Comparison of ENCODE assay signal across 12 cellular contexts in genomic region chr1:31843506-31843905, GRCh38. TPM values are rescaled to one million over a fixed set of nuclear protein-coding genes. Genes with fewer than 3 reads are reported as not detected.
DNase-seq lines count a peak whose midpoint lies in the region; TF ChIP-seq lines count a peak whose summit lies in the region.
"Had no signal": no experiment of that assay in that cellular context is flagged by ENCODE, and none has a peak within 500 bp of the region (broad histone marks: within the 10 kb centered on the region; RNA-seq: fewer than 3 reads in every experiment).

No MANE protein-coding gene starts in this region.

- no peak for TF ChIP-seq CTCF in AG04449 (IDR thresholded peaks at IDR 0.05; ENCODE audit: insufficient read depth, low read length, missing control alignments)

- H3K4me3 ChIP-seq in AG04449 (ENCODE audit: low read depth, low read length): no peak overlapping the region

- H3K27me3 Mint-ChIP-seq in immature natural killer cell (ENCODE audit: low read depth in 3 of 3): peaks cover 0 to 3% (median 0%) of the 10 kb centered on the region in 3 donors
- H3K27me3 Mint-ChIP-seq: activated T-cell treated with anti-CD3 and anti-CD28 coated beads, Interleukin-2, amount 50 U/mL, for 24 hours; naive B cell had no signal

- peaks cover 0 to 3% (median 0%) of the 10 kb centered on the region in 3 donors for H3K36me3 Mint-ChIP-seq in immature natural killer cell
- H3K36me3 Mint-ChIP-seq: naive B cell had no signal

- H3K9me3 Mint-ChIP-seq in immature natural killer cell: no peaks in the 10 kb centered on the region
- H3K9me3 Mint-ChIP-seq: activated T-cell treated with anti-CD3 and anti-CD28 coated beads, Interleukin-2, amount 50 U/mL, for 24 hours; naive B cell had no signal

- CTCF ChIA-PET in AG04449 (lab: Yijun Ruan, JAX): interaction anchor here (1.0 to 1.8 kb wide), 10 partner anchors 11 to 121 kb away, joined by 3 to 14 read pairs (median 4); partner anchors contain the start of gene SPOCD1

- POLR2A ChIA-PET in AG04449 (lab: Yijun Ruan, JAX): no interaction called here

- H3K27ac Mint-ChIP-seq in immature natural killer cell: peak overlapping the region in 1 of 6 donors; percentile 46
- H3K27ac Mint-ChIP-seq: activated T-cell treated with anti-CD3 and anti-CD28 coated beads, Interleukin-2, amount 50 U/mL, for 24 hours had no signal

- no peak overlapping the region for H3K4me3 Mint-ChIP-seq in immature natural killer cell
- H3K4me3 Mint-ChIP-seq: activated T-cell treated with anti-CD3 and anti-CD28 coated beads, Interleukin-2, amount 50 U/mL, for 24 hours had no signal

- DNase-seq in AG04449 (ENCODE audit: low read depth, low spot score) (peak; percentile 66), HCEC 1CT (peak; percentile 73), amniotic epithelial cell (ENCODE audit: low read depth) (peak; percentile 63), kidney tubule cell (ENCODE audit: low spot score) (peak; percentile 82), NCI-H2107 (lab: John Stamatoyannopoulos, UW) (no peak), NCI-H1105 treated with DMSO at 0.1 percent for 48 hours (lab: John Stamatoyannopoulos, UW) (no peak), immature natural killer cell (no peak)
- DNase-seq in activated T-cell treated with anti-CD3 and anti-CD28 coated beads, Interleukin-2, amount 50 U/mL, for 1 hour: no peak
- DNase-seq: activated T-cell treated with anti-CD3 and anti-CD28 coated beads, Interleukin-2, amount 50 U/mL, for 24 hours; erythroblast; naive B cell; RPMI8226 had no signal

- peaks cover 22 to 36% of the 10 kb centered on the region in 2 donors for H3K4me1 Mint-ChIP-seq in immature natural killer cell

RNA-seq across cellular contexts. Expression of gene SPOCD1, which starts 27.7 kb away (rescaled TPM):
- 1 to 10 TPM in 1 of 3 donors, under 1 TPM in 2; 0.24 to 2.5 (median 0.46) TPM for polyA plus RNA-seq in immature natural killer cell

Comparison
In these comparisons a context has a peak if more than half of its experiments do, and no peak if none do; other contexts are left out.
1. DNase-seq: peak in AG04449 (single experiment), HCEC 1CT (single experiment), amniotic epithelial cell (single experiment) and kidney tubule cell (single experiment); none in NCI-H2107 (single experiment), NCI-H1105 treated with DMSO at 0.1 percent for 48 hours (single experiment), activated T-cell treated with anti-CD3 and anti-CD28 coated beads, Interleukin-2, amount 50 U/mL, for 1 hour (single experiment) and immature natural killer cell (0 of 3).